In genomic region chr4:14383652-14384051, GRCh38 we compare ENCODE assay signal across 34 cellular contexts.
DNase-seq lines count a peak whose midpoint lies in the region; ATAC-seq, FAIRE-seq and TF ChIP-seq lines count a peak whose summit lies in the region.
"Had no signal": no experiment of that assay in that cellular context is flagged by ENCODE, and none has a peak within 500 bp of the region (broad histone marks: within the 10 kb centered on the region; RNA-seq: fewer than 3 reads in every experiment).

No MANE protein-coding gene starts in this region.

- in situ Hi-C loops in GM12878 (cut with MboI): no loop called here

- no peak overlapping the region for H3K9ac ChIP-seq in GM12878 (ENCODE audit: control insufficient read depth, insufficient read depth, low read length)

- RAD21 ChIA-PET in GM12878 (lab: Charles Lee; ENCODE audit: unreplicated experiment): no interaction called here

- no peak overlapping the region for H3K4me2 ChIP-seq in GM12878 (ENCODE audit: control insufficient read depth, insufficient read depth)

- no peak for TF ChIP-seq RAD21 in GM12878 (IDR thresholded peaks at IDR 0.05; ENCODE audit: insufficient read depth, low read depth, low read length)

- H3K9me3 ChIP-seq in GM12878 (replicated peaks; ENCODE audit: control insufficient read depth, insufficient read depth, low read length): no peaks in the 10 kb centered on the region; the same call in 2 of the 3 replicates
- H3K9me3 ChIP-seq: breast epithelium had no signal

- TF ChIP-seq POLR2A in GM12892 (IDR thresholded peaks at IDR 0.05; ENCODE audit: low read depth, low read length): no peak
- TF ChIP-seq POLR2A in GM12878 (IDR thresholded peaks at IDR 0.05; ENCODE audit: low read depth, low read length): no peak

- H3K36me3 ChIP-seq in GM12878 (ENCODE audit: control insufficient read depth in 2 of 2, insufficient read depth in 2 of 2, low read length in 1 of 2): no peaks in the 10 kb centered on the region
- H3K36me3 ChIP-seq: breast epithelium, tibial nerve, WERI-Rb-1 had no signal

- H3K9me3 Mint-ChIP-seq in activated T-cell treated with anti-CD3 and anti-CD28 coated beads, Interleukin-2, amount 50 U/mL, for 72 hours: peaks cover 0 to 2% of the 10 kb centered on the region in 2 donors
- H3K9me3 Mint-ChIP-seq in progenitor cell of endocrine pancreas (ENCODE audit: low read depth): no peaks in the 10 kb centered on the region
- H3K9me3 Mint-ChIP-seq: activated CD4-positive, alpha-beta T cell treated with anti-CD3 and anti-CD28 coated beads, Interleukin-2, amount 10 ng/mL, durations not matched to agents 24 days and 14 days; activated naive CD4-positive, alpha-beta T cell treated with anti-CD3 and anti-CD28 coated beads, Interleukin-2, amount 50 U/mL, for 24 hours; CD8-positive, alpha-beta T cell had no signal

- no peaks in the 10 kb centered on the region for H4K20me1 ChIP-seq in GM12878 (ENCODE audit: control insufficient read depth, insufficient read depth)

- H3K4me3 ChIP-seq in GM12878: no peak overlapping the region
- H3K4me3 ChIP-seq: breast epithelium, K562, tibial nerve had no signal

- no peak for TF ChIP-seq EP300 in GM12878 (IDR thresholded peaks at IDR 0.05; ENCODE audit: borderline replicate concordance in 1 of 2, control insufficient read depth in 1 of 2, low read depth in 2 of 2, low read length in 2 of 2)

- H3K27ac Mint-ChIP-seq in activated T-cell treated with anti-CD3 and anti-CD28 coated beads, Interleukin-2, amount 50 U/mL, for 72 hours: no peak overlapping the region
- H3K27ac Mint-ChIP-seq in progenitor cell of endocrine pancreas: no peak overlapping the region
- H3K27ac Mint-ChIP-seq: activated CD4-positive, alpha-beta T cell treated with anti-CD3 and anti-CD28 coated beads, Interleukin-2, amount 10 ng/mL, durations not matched to agents 24 days and 14 days; activated CD8-positive, alpha-beta memory T cell treated with anti-CD3 and anti-CD28 coated beads, Interleukin-2, amount 10 ng/mL, durations not matched to agents 7 days and 5 days; activated naive CD4-positive, alpha-beta T cell treated with anti-CD3 and anti-CD28 coated beads, Interleukin-2, amount 50 U/mL, for 24 hours; CD8-positive, alpha-beta T cell; mesothelial cell of epicardium; naive thymus-derived CD8-positive, alpha-beta T cell had no signal

- H3K4me1 ChIP-seq in GM12878 (ENCODE audit: control insufficient read depth, insufficient read depth, low read length): no peaks in the 10 kb centered on the region
- H3K4me1 ChIP-seq: breast epithelium, tibial nerve had no signal

- no peak overlapping the region for H3K27ac ChIP-seq in GM12878 (ENCODE audit: control insufficient read depth, insufficient read depth)
- H3K27ac ChIP-seq: breast epithelium, epithelial cell of prostate, tibial nerve, WERI-Rb-1 had no signal

- POLR2A ChIA-PET in GM12878 (lab: Charles Lee): no interaction called here

- H3K4me3 Mint-ChIP-seq in activated T-cell treated with anti-CD3 and anti-CD28 coated beads, Interleukin-2, amount 50 U/mL, for 72 hours: no peak overlapping the region
- no peak overlapping the region for H3K4me3 Mint-ChIP-seq in progenitor cell of endocrine pancreas (ENCODE audit: low read depth)
- H3K4me3 Mint-ChIP-seq: activated CD4-positive, alpha-beta T cell treated with anti-CD3 and anti-CD28 coated beads, Interleukin-2, amount 10 ng/mL, durations not matched to agents 24 days and 14 days; activated CD8-positive, alpha-beta memory T cell treated with anti-CD3 and anti-CD28 coated beads, Interleukin-2, amount 10 ng/mL, durations not matched to agents 7 days and 5 days; activated naive CD4-positive, alpha-beta T cell treated with anti-CD3 and anti-CD28 coated beads, Interleukin-2, amount 50 U/mL, for 24 hours; CD8-positive, alpha-beta T cell; mesothelial cell of epicardium; naive thymus-derived CD8-positive, alpha-beta T cell had no signal

- intact Hi-C loops in GM12878 (cut with micrococcal nuclease; ENCODE audit: unreplicated experiment): no loop called here

- CTCF ChIA-PET in GM12878 (lab: Yijun Ruan, JAX): no interaction called here

- SMC1A ChIA-PET in GM12878 (lab: Charles Lee; ENCODE audit: uncharacterized antibody, unreplicated experiment): no interaction called here

- no peaks in the 10 kb centered on the region for H3K27me3 ChIP-seq in GM12878 (replicated peaks in 1 of 2; ENCODE audit: control insufficient read depth in 2 of 2, insufficient read depth in 2 of 2, low read length in 1 of 2)
- H3K27me3 ChIP-seq: breast epithelium, tibial nerve had no signal

- no peak overlapping the region for H2AFZ ChIP-seq in GM12878 (ENCODE audit: control insufficient read depth, low read depth, low read length)

- TF ChIP-seq CTCF in GM12878 (IDR thresholded peaks at IDR 0.05 in 2 of 3, conservative IDR thresholded peaks at IDR 0.05 in 1 of 3; ENCODE audit: control insufficient read depth in 2 of 3, extremely low read depth in 1 of 3, insufficient read depth in 1 of 3, low read depth in 3 of 3, low read length in 3 of 3): no peak
- no peak for TF ChIP-seq CTCF in progenitor cell of endocrine pancreas (IDR thresholded peaks at IDR 0.05; ENCODE audit: unreplicated experiment)

- ATAC-seq in GM21526 (IDR thresholded peaks at IDR 0.05; ENCODE audit: low FRiP score, unreplicated experiment) (peak; percentile 71), GM12878 (peak; percentile 33; the same call in 1 of the 3 replicates), HG02759 (IDR thresholded peaks at IDR 0.05; ENCODE audit: unreplicated experiment) (no peak)
- ATAC-seq in activated T-cell treated with anti-CD3 and anti-CD28 coated beads, Interleukin-2, amount 50 U/mL, for 72 hours (replicated peaks in 1 of 2): no peak
- ATAC-seq: activated CD8-positive, alpha-beta memory T cell treated with anti-CD3 and anti-CD28 coated beads, Interleukin-2, amount 10 ng/mL, durations not matched to agents 7 days and 5 days; CD8-positive, alpha-beta T cell; K562; left ventricle myocardium superior; naive thymus-derived CD8-positive, alpha-beta T cell; PC-3 had no signal

- DNase-seq in GM12892 (ENCODE audit: insufficient read length): no peak
- DNase-seq in KG1 (lab: John Stamatoyannopoulos, UW): peak; percentile 20
- no peak for DNase-seq in GM12878 (ENCODE audit: low read depth, low spot score)
- no peak for DNase-seq in activated T-cell treated with anti-CD3 and anti-CD28 coated beads, Interleukin-2, amount 50 U/mL, for 72 hours
- DNase-seq in stimulated activated CD4-positive, alpha-beta T cell treated with anti-CD3 and anti-CD28 coated beads, Interleukin-2, amount 100 ng/mL, for 48 hours: no peak
- no peak for DNase-seq in progenitor cell of endocrine pancreas (ENCODE audit: low spot score, unreplicated experiment)
- DNase-seq: activated CD4-positive, alpha-beta T cell treated with anti-CD3 and anti-CD28 coated beads, Interleukin-2, amount 10 ng/mL, durations not matched to agents 24 days and 14 days; activated CD8-positive, alpha-beta memory T cell treated with anti-CD3 and anti-CD28 coated beads, Interleukin-2, amount 10 ng/mL, durations not matched to agents 7 days and 5 days; activated T-cell treated with anti-CD3 and anti-CD28 coated beads, Interleukin-2, amount 50 U/mL, for 48 hours; AML-193; CD8-positive, alpha-beta T cell; DMS 273 treated with DMSO at 0.1 percent for 48 hours; effector CD4-positive, alpha-beta T cell; EL; glutamatergic neuron; islet precursor cell; left ventricle myocardium superior; naive thymus-derived CD8-positive, alpha-beta T cell; NCI-H1436 treated with DMSO at 0.1 percent for 48 hours; occipital lobe; PC-3; SW 1271; T-helper 9 cell; WERI-Rb-1 had no signal

- no peaks in the 10 kb centered on the region for H3K4me1 Mint-ChIP-seq in activated T-cell treated with anti-CD3 and anti-CD28 coated beads, Interleukin-2, amount 50 U/mL, for 72 hours (ENCODE audit: low read depth)
- H3K4me1 Mint-ChIP-seq in progenitor cell of endocrine pancreas (ENCODE audit: low read depth): no peaks in the 10 kb centered on the region
- H3K4me1 Mint-ChIP-seq: activated CD4-positive, alpha-beta T cell treated with anti-CD3 and anti-CD28 coated beads, Interleukin-2, amount 10 ng/mL, durations not matched to agents 24 days and 14 days; activated CD8-positive, alpha-beta memory T cell treated with anti-CD3 and anti-CD28 coated beads, Interleukin-2, amount 10 ng/mL, durations not matched to agents 7 days and 5 days; activated naive CD4-positive, alpha-beta T cell treated with anti-CD3 and anti-CD28 coated beads, Interleukin-2, amount 50 U/mL, for 24 hours; mesothelial cell of epicardium had no signal

- no TSS peak for BruUV-seq in GM12878 (replicated peaks; lab: Mats Ljungman, UMichigan)

- peak; percentile 27 for FAIRE-seq in GM12892 (lab: Jason Lieb, UNC)
- no peak for FAIRE-seq in GM12878 (lab: Jason Lieb, UNC)
- FAIRE-seq: A204.1, HTR-8/SVneo, K562 had no signal

- no peaks in the 10 kb centered on the region for H3K36me3 Mint-ChIP-seq in activated T-cell treated with anti-CD3 and anti-CD28 coated beads, Interleukin-2, amount 50 U/mL, for 72 hours (ENCODE audit: insufficient read depth in 2 of 2)
- no peaks in the 10 kb centered on the region for H3K36me3 Mint-ChIP-seq in progenitor cell of endocrine pancreas (ENCODE audit: insufficient read depth)
- H3K36me3 Mint-ChIP-seq: activated CD8-positive, alpha-beta memory T cell treated with anti-CD3 and anti-CD28 coated beads, Interleukin-2, amount 10 ng/mL, durations not matched to agents 7 days and 5 days; activated naive CD4-positive, alpha-beta T cell treated with anti-CD3 and anti-CD28 coated beads, Interleukin-2, amount 50 U/mL, for 24 hours; CD8-positive, alpha-beta T cell; mesothelial cell of epicardium; naive thymus-derived CD8-positive, alpha-beta T cell had no signal

- H3K27me3 Mint-ChIP-seq in activated T-cell treated with anti-CD3 and anti-CD28 coated beads, Interleukin-2, amount 50 U/mL, for 72 hours (ENCODE audit: low read depth): peaks cover 12% of the 10 kb centered on the region
- peaks cover 3% of the 10 kb centered on the region for H3K27me3 Mint-ChIP-seq in progenitor cell of endocrine pancreas
- H3K27me3 Mint-ChIP-seq: activated CD4-positive, alpha-beta T cell treated with anti-CD3 and anti-CD28 coated beads, Interleukin-2, amount 10 ng/mL, durations not matched to agents 24 days and 14 days; activated CD8-positive, alpha-beta memory T cell treated with anti-CD3 and anti-CD28 coated beads, Interleukin-2, amount 10 ng/mL, durations not matched to agents 7 days and 5 days had no signal

- 0% methylated on average over 3 of the region's 3 CpGs for WGBS in GM12878 (ENCODE audit: insufficient coverage, insufficient replicate concordance, low lambda C conversion rate, missing lambda C conversion rate)

- H3K79me2 ChIP-seq in GM12878 (ENCODE audit: control insufficient read depth, insufficient read depth, low read length): no peaks in the 10 kb centered on the region

Comparison
In these comparisons a context has a peak if more than half of its experiments do, and no peak if none do; other contexts are left out.
1. ATAC-seq: peak in GM21526 (single experiment) and GM12878 (single experiment); none in activated T-cell treated with anti-CD3 and anti-CD28 coated beads, Interleukin-2, amount 50 U/mL, for 72 hours (0 of 2) and HG02759 (single experiment).